ENCODE assay signal across 11 cellular contexts in genomic region chr9:281753-282645, GRCh38.
DNase-seq lines count a peak whose midpoint lies in the region; ATAC-seq and TF ChIP-seq lines count a peak whose summit lies in the region.
"Had no signal": no experiment of that assay in that cellular context is flagged by ENCODE, and none has a peak within 500 bp of the region (broad histone marks: within the 10 kb centered on the region; RNA-seq: fewer than 3 reads in every experiment).

No MANE protein-coding gene starts in this region.

- peak overlapping the region; percentile 62 for H3K27ac ChIP-seq in effector memory CD4-positive, alpha-beta T cell (ENCODE audit: insufficient read depth, low read length, poor library complexity, severe bottlenecking)
- no peak overlapping the region for H3K27ac ChIP-seq in hepatocyte
- H3K27ac ChIP-seq: parathyroid adenoma had no signal

- peak overlapping the region; percentile 11 to 31 for H3K4me3 Mint-ChIP-seq in CD14-positive monocyte
- H3K4me3 Mint-ChIP-seq in T-helper 17 cell, result peak overlapping the region; percentile 73
- H3K4me3 Mint-ChIP-seq: WTC11 had no signal

- no peaks in the 10 kb centered on the region for H3K9me2 ChIP-seq in hepatocyte (replicated peaks; ENCODE audit: insufficient read depth)

- 68% methylated on average over 8 of the region's 8 CpGs for WGBS in hepatocyte (ENCODE audit: low lambda C conversion rate, missing lambda C conversion rate)

- no peak for TF ChIP-seq CTCF in CD14-positive monocyte (IDR thresholded peaks at IDR 0.05)
- no peak for TF ChIP-seq CTCF in hepatocyte (IDR thresholded peaks at IDR 0.05; ENCODE audit: poor library complexity)

- H3K4me1 ChIP-seq in effector memory CD4-positive, alpha-beta T cell (ENCODE audit: control insufficient read depth, insufficient read depth, low read length, poor library complexity, severe bottlenecking), result peaks cover 54% of the 10 kb centered on the region
- H3K4me1 ChIP-seq in hepatocyte (ENCODE audit: insufficient read depth), result no peaks in the 10 kb centered on the region
- H3K4me1 ChIP-seq: parathyroid adenoma had no signal

- peaks cover 26% of the 10 kb centered on the region for H3K36me3 ChIP-seq in effector memory CD4-positive, alpha-beta T cell (ENCODE audit: control insufficient read depth, insufficient read depth, low read length)
- H3K36me3 ChIP-seq in hepatocyte (replicated peaks; ENCODE audit: insufficient read depth, low read depth), result no peaks in the 10 kb centered on the region

- DNase-seq in CD14-positive monocyte (ENCODE audit: low spot score) (no peak), T-helper 17 cell (no peak), superior temporal gyrus (ENCODE audit: extremely low spot score) (no peak), left colon (no peak), hepatocyte (ENCODE audit: low spot score) (no peak), left lobe of liver (ENCODE audit: low spot score) (no peak)
- DNase-seq in effector memory CD4-positive, alpha-beta T cell, result no peak
- DNase-seq: trophoblast cell had no signal

- no peak overlapping the region for H2AFZ ChIP-seq in hepatocyte
- H2AFZ ChIP-seq: parathyroid adenoma had no signal

- H3K27me3 Mint-ChIP-seq in CD14-positive monocyte (ENCODE audit: low read depth in 3 of 3) (no peaks in the 10 kb centered on the region), T-helper 17 cell (no peaks in the 10 kb centered on the region)

- H3K27ac Mint-ChIP-seq in CD14-positive monocyte (peak overlapping the region in 6 of 7 donors; percentile 88 to 97 (median 92)), T-helper 17 cell (no peak overlapping the region)
- H3K27ac Mint-ChIP-seq: WTC11 had no signal

- H3K4me1 Mint-ChIP-seq in CD14-positive monocyte (peaks cover 30% of the 10 kb centered on the region), T-helper 17 cell (peaks cover 27% of the 10 kb centered on the region)
- H3K4me1 Mint-ChIP-seq: WTC11 had no signal

- ATAC-seq in GM18907 (IDR thresholded peaks at IDR 0.05; ENCODE audit: unreplicated experiment), result peak; percentile 41
- ATAC-seq in T-helper 17 cell, result peak; percentile 51
- no peak for ATAC-seq in left colon
- ATAC-seq in left lobe of liver, result no peak
- ATAC-seq: WTC11 had no signal

- peak overlapping the region; percentile 20 for H3K4me3 ChIP-seq in effector memory CD4-positive, alpha-beta T cell (ENCODE audit: insufficient read depth, low read depth, low read length, poor library complexity, severe bottlenecking)
- no peak overlapping the region for H3K4me3 ChIP-seq in hepatocyte

- no peak overlapping the region for H3K4me2 ChIP-seq in hepatocyte

- H3K36me3 Mint-ChIP-seq in CD14-positive monocyte, result peaks cover 43 to 50% of the 10 kb centered on the region in 2 donors
- H3K36me3 Mint-ChIP-seq in T-helper 17 cell (ENCODE audit: low read depth), result peaks cover 3% of the 10 kb centered on the region
- H3K36me3 Mint-ChIP-seq: WTC11 had no signal

- H3K9me3 Mint-ChIP-seq in CD14-positive monocyte, result no peaks in the 10 kb centered on the region
- H3K9me3 Mint-ChIP-seq: WTC11 had no signal

- H4K20me1 ChIP-seq in hepatocyte (ENCODE audit: insufficient read depth, poor library complexity, severe bottlenecking), result no peaks in the 10 kb centered on the region

- intact Hi-C loops in CD14-positive monocyte (cut with micrococcal nuclease), result loop anchor here in 1 of 2 donors (2.0 to 5.0 kb wide), 2 partner anchors 15 to 35 kb away; no protein-coding TSS in a partner anchor
- intact Hi-C loops in left colon (cut with DNase I, micrococcal nuclease), result loop anchor here in 1 of 2 donors (10.0 kb wide), 1 partner anchor 67 kb away; the partner anchor contains the start of gene DOCK8

- no peaks in the 10 kb centered on the region for H3K79me2 ChIP-seq in hepatocyte
- H3K79me2 ChIP-seq: parathyroid adenoma had no signal

- H3K9me3 ChIP-seq in T-helper 17 cell (ENCODE audit: control insufficient read depth, low read length, poor library complexity, severe bottlenecking) (no peaks in the 10 kb centered on the region), hepatocyte (ENCODE audit: low read depth) (no peaks in the 10 kb centered on the region)
- H3K9me3 ChIP-seq in effector memory CD4-positive, alpha-beta T cell (ENCODE audit: control insufficient read depth, low read length), result no peaks in the 10 kb centered on the region

- no peaks in the 10 kb centered on the region for H3K27me3 ChIP-seq in effector memory CD4-positive, alpha-beta T cell (replicated peaks; ENCODE audit: control insufficient read depth, insufficient read depth, low read length, poor library complexity, severe bottlenecking)
- no peaks in the 10 kb centered on the region for H3K27me3 ChIP-seq in hepatocyte

Comparison
In these comparisons a context has a peak if more than half of its experiments do, and no peak if none do; other contexts are left out.
1. ATAC-seq: peak in GM18907 (single experiment) and T-helper 17 cell (single experiment); none in left colon (single experiment) and left lobe of liver (single experiment).